Comparison of ENCODE assay signal across 9 cellular contexts in genomic region chr7:118080947-118081346, GRCh38.
DNase-seq lines count a peak whose midpoint lies in the region; ATAC-seq and TF ChIP-seq lines count a peak whose summit lies in the region.
"Had no signal": no experiment of that assay in that cellular context is flagged by ENCODE, and none has a peak within 500 bp of the region (broad histone marks: within the 10 kb centered on the region; RNA-seq: fewer than 3 reads in every experiment).

No MANE protein-coding gene starts in this region.

- ATAC-seq in activated CD4-positive, alpha-beta T cell treated with anti-CD3 and anti-CD28 coated beads for 36 hours: peak; percentile 100
- ATAC-seq in HG03045 (IDR thresholded peaks at IDR 0.05; ENCODE audit: unreplicated experiment): peak; percentile 98
- ATAC-seq in T-helper 17 cell: peak; percentile 42
- peak; percentile 98 for ATAC-seq in stimulated activated naive CD8-positive, alpha-beta T cell treated with anti-CD3 and anti-CD28 coated beads, Interleukin-15, amount 100 ng/mL, for 72 hours

- POLR2A ChIA-PET in activated CD4-positive, alpha-beta T cell treated with anti-CD3 and anti-CD28 coated beads for 36 hours (lab: Charles Lee): no interaction called here

- no peak overlapping the region for H3K27ac Mint-ChIP-seq in activated CD4-positive, alpha-beta T cell treated with anti-CD3 and anti-CD28 coated beads for 36 hours
- H3K27ac Mint-ChIP-seq in T-helper 17 cell: no peak overlapping the region
- H3K27ac Mint-ChIP-seq in stimulated activated naive CD8-positive, alpha-beta T cell treated with anti-CD3 and anti-CD28 coated beads, Interleukin-15, amount 100 ng/mL, for 72 hours: no peak overlapping the region

- no peaks in the 10 kb centered on the region for H3K9me3 Mint-ChIP-seq in activated CD4-positive, alpha-beta T cell treated with anti-CD3 and anti-CD28 coated beads for 36 hours (ENCODE audit: low read depth)
- H3K9me3 Mint-ChIP-seq in stimulated activated naive CD8-positive, alpha-beta T cell treated with anti-CD3 and anti-CD28 coated beads, Interleukin-15, amount 100 ng/mL, for 72 hours: peaks cover 0 to 4% of the 10 kb centered on the region in 2 donors

- intact Hi-C loops in activated CD4-positive, alpha-beta T cell treated with anti-CD3 and anti-CD28 coated beads for 36 hours (cut with DNase I, micrococcal nuclease): no loop called here

- DNase-seq in activated CD4-positive, alpha-beta T cell treated with anti-CD3 and anti-CD28 coated beads for 36 hours: peak; percentile 69
- DNase-seq in activated CD4-positive, alpha-beta T cell treated with anti-CD3 and anti-CD28 coated beads for 1 hour: no peak
- DNase-seq in T-helper 17 cell (no peak), fibroblast of pulmonary artery (ENCODE audit: low read depth) (peak; percentile 36), dermis blood vessel endothelial cell (no peak), NCI-H1105 treated with DMSO at 0.1 percent for 48 hours (lab: John Stamatoyannopoulos, UW) (no peak)
- DNase-seq in stimulated activated naive CD8-positive, alpha-beta T cell treated with anti-CD3 and anti-CD28 coated beads, Interleukin-15, amount 100 ng/mL, for 72 hours: peak; percentile 42 to 53

- no peak overlapping the region for H3K4me3 Mint-ChIP-seq in activated CD4-positive, alpha-beta T cell treated with anti-CD3 and anti-CD28 coated beads for 36 hours
- no peak overlapping the region for H3K4me3 Mint-ChIP-seq in T-helper 17 cell
- no peak overlapping the region for H3K4me3 Mint-ChIP-seq in stimulated activated naive CD8-positive, alpha-beta T cell treated with anti-CD3 and anti-CD28 coated beads, Interleukin-15, amount 100 ng/mL, for 72 hours

- H3K9me3 ChIP-seq in T-helper 17 cell (ENCODE audit: control insufficient read depth, low read length, poor library complexity, severe bottlenecking): no peaks in the 10 kb centered on the region
- H3K9me3 ChIP-seq: BLaER1 had no signal

- H3K4me3 ChIP-seq in fibroblast of pulmonary artery (replicated peaks; ENCODE audit: low read depth, low read length): no peak overlapping the region
- H3K4me3 ChIP-seq: BLaER1 had no signal

- peaks cover 20% of the 10 kb centered on the region for H3K27me3 Mint-ChIP-seq in activated CD4-positive, alpha-beta T cell treated with anti-CD3 and anti-CD28 coated beads for 36 hours
- peaks cover 9% of the 10 kb centered on the region for H3K27me3 Mint-ChIP-seq in T-helper 17 cell
- peaks cover 52% of the 10 kb centered on the region for H3K27me3 Mint-ChIP-seq in stimulated activated naive CD8-positive, alpha-beta T cell treated with anti-CD3 and anti-CD28 coated beads, Interleukin-15, amount 100 ng/mL, for 72 hours

- no peak for TF ChIP-seq CTCF in fibroblast of pulmonary artery (IDR thresholded peaks at IDR 0.05; ENCODE audit: low read length, missing control alignments)

- no peaks in the 10 kb centered on the region for H3K36me3 Mint-ChIP-seq in activated CD4-positive, alpha-beta T cell treated with anti-CD3 and anti-CD28 coated beads for 36 hours (ENCODE audit: low read depth)
- H3K36me3 Mint-ChIP-seq in T-helper 17 cell (ENCODE audit: low read depth): no peaks in the 10 kb centered on the region

- CTCF ChIA-PET in activated CD4-positive, alpha-beta T cell treated with anti-CD3 and anti-CD28 coated beads for 36 hours (lab: Charles Lee): interaction anchor here (0.6 kb wide), 1 partner anchor 105 kb away, joined by 3 read pairs; no protein-coding TSS in a partner anchor

- H3K4me1 Mint-ChIP-seq in activated CD4-positive, alpha-beta T cell treated with anti-CD3 and anti-CD28 coated beads for 36 hours: peaks cover 18% of the 10 kb centered on the region
- H3K4me1 Mint-ChIP-seq in T-helper 17 cell: no peaks in the 10 kb centered on the region
- peaks cover 9% of the 10 kb centered on the region for H3K4me1 Mint-ChIP-seq in stimulated activated naive CD8-positive, alpha-beta T cell treated with anti-CD3 and anti-CD28 coated beads, Interleukin-15, amount 100 ng/mL, for 72 hours

Comparison
In these comparisons a context has a peak if more than half of its experiments do, and no peak if none do; other contexts are left out.
1. DNase-seq: peak in activated CD4-positive, alpha-beta T cell treated with anti-CD3 and anti-CD28 coated beads for 36 hours (single experiment), fibroblast of pulmonary artery (single experiment) and stimulated activated naive CD8-positive, alpha-beta T cell treated with anti-CD3 and anti-CD28 coated beads, Interleukin-15, amount 100 ng/mL, for 72 hours (2 of 2); none in activated CD4-positive, alpha-beta T cell treated with anti-CD3 and anti-CD28 coated beads for 1 hour (single experiment), T-helper 17 cell (0 of 3), dermis blood vessel endothelial cell (single experiment) and NCI-H1105 treated with DMSO at 0.1 percent for 48 hours (single experiment).
2. ATAC-seq: peak in every context shown above with its lines; median percentile 100 in activated CD4-positive, alpha-beta T cell treated with anti-CD3 and anti-CD28 coated beads for 36 hours; 98 in HG03045; 98 in stimulated activated naive CD8-positive, alpha-beta T cell treated with anti-CD3 and anti-CD28 coated beads, Interleukin-15, amount 100 ng/mL, for 72 hours; 42 in T-helper 17 cell.